ENCODE assay signal across 16 cellular contexts in genomic region chr6:45965787-45966186, GRCh38. TPM values are rescaled to one million over a fixed set of nuclear protein-coding genes. Genes with fewer than 3 reads are reported as not detected.
DNase-seq lines count a peak whose midpoint lies in the region; ATAC-seq lines count a peak whose summit lies in the region.
"Had no signal": no experiment of that assay in that cellular context is flagged by ENCODE, and none has a peak within 500 bp of the region (broad histone marks: within the 10 kb centered on the region; RNA-seq: fewer than 3 reads in every experiment).

No MANE protein-coding gene starts in this region.

- H4K20me1 ChIP-seq in GM23248 (ENCODE audit: insufficient read depth), result no peaks in the 10 kb centered on the region

- H3K27me3 ChIP-seq in GM23248 (replicated peaks; ENCODE audit: insufficient read depth) (0 out of 2 replicates have a peak, but pooled peaks cover 3% of the 10 kb centered on the region), SJCRH30 (no peaks in the 10 kb centered on the region)
- H3K27me3 ChIP-seq: right lobe of liver had no signal

- WGBS in GM23248 (ENCODE audit: low coverage in 1 of 2, low lambda C conversion rate in 2 of 2, missing lambda C conversion rate in 2 of 2), 2 experiments, result 32 to 52% methylated on average over 1 of the region's 1 CpG

- DNase-seq in GM23248 (peak; percentile 46), SJCRH30 (peak; percentile 13 to 51), foreskin melanocyte (peak; percentile 3), sciatic nerve (ENCODE audit: low spot score) (no peak), GOT3 (lab: John Stamatoyannopoulos, UW) (no peak), left lobe of liver (ENCODE audit: low spot score) (no peak), Ammon's horn (ENCODE audit: low spot score) (no peak)
- no peak for DNase-seq in activated CD4-positive, alpha-beta T cell treated with anti-CD3 and anti-CD28 coated beads for 48 hours
- DNase-seq: activated CD8-positive, alpha-beta T cell treated with anti-CD3 and anti-CD28 coated beads, Interleukin-2, amount 10 ng/mL, durations not matched to agents 7 days and 5 days; activated naive CD4-positive, alpha-beta T cell treated with Interleukin-2 at 50 U/mL for 16 hours; glutamatergic neuron; H9; NCI-H1105; NCI-H446 treated with DMSO at 0.1 percent for 48 hours; right lobe of liver; T-helper 9 cell had no signal

- H3K79me2 ChIP-seq in GM23248 (ENCODE audit: insufficient read depth), result no peaks in the 10 kb centered on the region

- intact Hi-C loops in sciatic nerve (cut with DNase I), result no loop called here

- H3K4me3 ChIP-seq in GM23248 (no peak overlapping the region), SJCRH30 (no peak overlapping the region)
- H3K4me3 ChIP-seq: right lobe of liver had no signal

- H2AFZ ChIP-seq in GM23248, result no peak overlapping the region

- no peaks in the 10 kb centered on the region for H3K9me2 ChIP-seq in GM23248 (ENCODE audit: insufficient read depth)

- peaks cover 10% of the 10 kb centered on the region; the same call in 1 of the 2 replicates for H3F3A ChIP-seq in GM23248 (ENCODE audit: insufficient read depth)

- H3K9ac ChIP-seq in GM23248, result no peak overlapping the region

- H3K36me3 ChIP-seq in GM23248 (ENCODE audit: low read depth) (no peaks in the 10 kb centered on the region), SJCRH30 (no peaks in the 10 kb centered on the region)
- H3K36me3 ChIP-seq: right lobe of liver had no signal

- H3K9me3 ChIP-seq in GM23248 (ENCODE audit: low read depth), result no peaks in the 10 kb centered on the region
- no peaks in the 10 kb centered on the region for H3K9me3 ChIP-seq in SJCRH30 (replicated peaks)
- H3K9me3 ChIP-seq: right lobe of liver had no signal

- H3K4me1 ChIP-seq in GM23248 (ENCODE audit: insufficient read depth), result peaks cover 21% of the 10 kb centered on the region
- peaks cover 22% of the 10 kb centered on the region for H3K4me1 ChIP-seq in SJCRH30
- H3K4me1 ChIP-seq: right lobe of liver had no signal

- in situ Hi-C loops in GM23248 (cut with MboI), result no loop called here

- H3K4me2 ChIP-seq in GM23248 (ENCODE audit: unreplicated experiment), result peak overlapping the region; percentile 35

- ATAC-seq in sciatic nerve, result peak; percentile 16
- no peak for ATAC-seq in left lobe of liver
- ATAC-seq: activated CD8-positive, alpha-beta T cell treated with anti-CD3 and anti-CD28 coated beads, Interleukin-2, amount 10 ng/mL, durations not matched to agents 7 days and 5 days; right lobe of liver had no signal

- H3K27ac ChIP-seq in GM23248 (no peak overlapping the region), SJCRH30 (peak overlapping the region; percentile 37)
- H3K27ac ChIP-seq: right lobe of liver had no signal

RNA-seq across cellular contexts. Expression of gene CLIC5, which starts 49.9 kb away (rescaled TPM):
- not detected in 2 replicates for total RNA-seq in GM23248 (2014; rRNA removed; shearing (Covaris generic))
- not detected in 2 replicates for polyA plus RNA-seq in GM23248 (2016; fragmentation: Nextera tagmentation; extraction: Ambion mirVana)
- 0.05 and 0.06 TPM in 2 replicates for total RNA-seq in SJCRH30 (2014; rRNA removed; shearing (Covaris generic))
- total RNA-seq in sciatic nerve (42.6 TPM), left lobe of liver (0.28 TPM)

Comparison
In these comparisons a context has a peak if more than half of its experiments do, and no peak if none do; other contexts are left out.
1. DNase-seq: peak in GM23248 (single experiment), SJCRH30 (2 of 2) and foreskin melanocyte (single experiment); none in sciatic nerve (single experiment), GOT3 (single experiment), activated CD4-positive, alpha-beta T cell treated with anti-CD3 and anti-CD28 coated beads for 48 hours (single experiment), left lobe of liver (single experiment) and Ammon's horn (single experiment).
2. RNA of gene CLIC5, which starts 49.9 kb away (total RNA-seq): 42.6 TPM in sciatic nerve (single experiment); 0.28 TPM in left lobe of liver (single experiment), 0.05 to 0.06 TPM in SJCRH30 and not detected in GM23248; every median in the first group is over 10 times any median in the second.